In genomic region chr19:33905473-33905936, GRCh38 we compare ENCODE assay signal across 9 cellular contexts.
DNase-seq lines count a peak whose midpoint lies in the region; ATAC-seq, FAIRE-seq and TF ChIP-seq lines count a peak whose summit lies in the region.
"Had no signal": no experiment of that assay in that cellular context is flagged by ENCODE, and none has a peak within 500 bp of the region (broad histone marks: within the 10 kb centered on the region; RNA-seq: fewer than 3 reads in every experiment).

No MANE protein-coding gene starts in this region.

- peak overlapping the region; percentile 62; the same call in 1 of the 2 replicates for H3K4me2 ChIP-seq in GM12878 (ENCODE audit: control insufficient read depth, insufficient read depth)

- no peak for TF ChIP-seq RAD21 in GM12878 (IDR thresholded peaks at IDR 0.05; ENCODE audit: insufficient read depth, low read depth, low read length)

- no peak overlapping the region for H2AFZ ChIP-seq in GM12878 (ENCODE audit: control insufficient read depth, low read depth, low read length)

- no peaks in the 10 kb centered on the region for H4K20me1 ChIP-seq in GM12878 (ENCODE audit: control insufficient read depth, insufficient read depth)

- no peak overlapping the region for H3K27ac ChIP-seq in GM12878 (ENCODE audit: control insufficient read depth, insufficient read depth)
- peak overlapping the region; percentile 79 for H3K27ac ChIP-seq in skeletal muscle tissue (ENCODE audit: low read depth, low read length)

- FAIRE-seq in GM12878 (lab: Jason Lieb, UNC) (no peak), GM12892 (lab: Jason Lieb, UNC) (no peak)

- H3K36me3 ChIP-seq in HAP-1 (replicated peaks) (no peaks in the 10 kb centered on the region), GM12878 (ENCODE audit: control insufficient read depth in 2 of 2, insufficient read depth in 2 of 2, low read length in 1 of 2) (no peaks in the 10 kb centered on the region), skeletal muscle tissue (ENCODE audit: control insufficient read depth in 3 of 3, insufficient read depth in 3 of 3, low read length in 3 of 3) (no peaks in the 10 kb centered on the region)

- no peak for TF ChIP-seq CTCF in GM12878 (IDR thresholded peaks at IDR 0.05 in 2 of 3, conservative IDR thresholded peaks at IDR 0.05 in 1 of 3; ENCODE audit: control insufficient read depth in 2 of 3, extremely low read depth in 1 of 3, insufficient read depth in 1 of 3, low read depth in 3 of 3, low read length in 3 of 3)

- no peaks in the 10 kb centered on the region for H3K79me2 ChIP-seq in GM12878 (ENCODE audit: control insufficient read depth, insufficient read depth, low read length)

- peaks cover 14% of the 10 kb centered on the region for H3K4me1 ChIP-seq in HAP-1
- H3K4me1 ChIP-seq in GM12878 (ENCODE audit: control insufficient read depth, insufficient read depth, low read length): no peaks in the 10 kb centered on the region
- peaks cover 4 to 7% (median 7%) of the 10 kb centered on the region in 3 donors for H3K4me1 ChIP-seq in skeletal muscle tissue (ENCODE audit: control insufficient read depth in 3 of 3, insufficient read depth in 3 of 3, low read length in 3 of 3)

- DNase-seq in HAP-1 (ENCODE audit: low spot score in 2 of 2) (no peak), GM12878 (ENCODE audit: low read depth, low spot score) (no peak), iPS-NIHi7 (ENCODE audit: extremely low spot score) (peak; percentile 25), OCI-M2 (lab: John Stamatoyannopoulos, UW; ENCODE audit: unreplicated experiment) (no peak), GM12892 (ENCODE audit: insufficient read length) (no peak)
- no peak for DNase-seq in activated CD4-positive, alpha-beta T cell treated with anti-CD3 and anti-CD28 coated beads, Interleukin-2, amount 50 U/mL, for 4 hours
- DNase-seq: midbrain had no signal

- TF ChIP-seq EP300 in GM12878 (IDR thresholded peaks at IDR 0.05; ENCODE audit: borderline replicate concordance in 1 of 2, control insufficient read depth in 1 of 2, low read depth in 2 of 2, low read length in 2 of 2): no peak

- H3K27me3 ChIP-seq in HAP-1 (ENCODE audit: low read depth) (no peaks in the 10 kb centered on the region), GM12878 (replicated peaks in 1 of 2; ENCODE audit: control insufficient read depth in 2 of 2, insufficient read depth in 2 of 2, low read length in 1 of 2) (peaks cover 3 to 9% of the 10 kb centered on the region in 2 experiments), skeletal muscle tissue (ENCODE audit: control insufficient read depth in 3 of 3, insufficient read depth in 3 of 3, low read length in 3 of 3) (peaks cover 13 to 18% (median 13%) of the 10 kb centered on the region in 3 donors)

- POLR2A ChIA-PET in GM12878 (lab: Charles Lee): no interaction called here

- CTCF ChIA-PET in GM12878 (lab: Yijun Ruan, JAX): no interaction called here

- 36% methylated on average over 24 of the region's 26 CpGs for WGBS in GM12878 (ENCODE audit: insufficient coverage, insufficient replicate concordance, low lambda C conversion rate, missing lambda C conversion rate)

- SMC1A ChIA-PET in GM12878 (lab: Charles Lee; ENCODE audit: uncharacterized antibody, unreplicated experiment): no interaction called here

- TF ChIP-seq POLR2A in GM12878 (IDR thresholded peaks at IDR 0.05; ENCODE audit: low read depth, low read length) (no peak), GM12892 (IDR thresholded peaks at IDR 0.05; ENCODE audit: low read depth, low read length) (no peak)

- in situ Hi-C loops in HAP-1 (cut with MboI; ENCODE audit: low sequenced_read_pairs) (no loop called here), GM12878 (cut with MboI) (no loop called here)

- BruUV-seq in GM12878 (replicated peaks; lab: Mats Ljungman, UMichigan): no TSS peak

- H3K9me3 ChIP-seq in HAP-1 (no peaks in the 10 kb centered on the region), GM12878 (replicated peaks; ENCODE audit: control insufficient read depth, insufficient read depth, low read length) (no peaks in the 10 kb centered on the region; the same call in 2 of the 3 replicates), skeletal muscle tissue (ENCODE audit: control insufficient read depth in 3 of 3, low read length in 3 of 3) (no peaks in the 10 kb centered on the region)

- ATAC-seq in GM12878 (no peak), HG03196 (IDR thresholded peaks at IDR 0.05; ENCODE audit: unreplicated experiment) (no peak)

- RAD21 ChIA-PET in GM12878 (lab: Charles Lee; ENCODE audit: unreplicated experiment): no interaction called here

- H3K4me3 ChIP-seq in HAP-1 (peak overlapping the region; percentile 26), GM12878 (no peak overlapping the region), skeletal muscle tissue (ENCODE audit: low read length in 3 of 3) (peak overlapping the region; percentile 22 to 67 (median 62))

- no peak overlapping the region for H3K9ac ChIP-seq in GM12878 (ENCODE audit: control insufficient read depth, insufficient read depth, low read length)
- H3K9ac ChIP-seq in skeletal muscle tissue (ENCODE audit: low read depth in 1 of 3, low read length in 3 of 3): peak overlapping the region; percentile 43 to 73 (median 67)

- intact Hi-C loops in GM12878 (cut with micrococcal nuclease; ENCODE audit: unreplicated experiment): no loop called here

TF ChIP-seq in GM12878, 131 proteins besides CTCF, POLR2A, EP300 and RAD21 (continues in another document):
- no peak for TF ChIP-seq ATF3 (IDR thresholded peaks at IDR 0.05; ENCODE audit: borderline replicate concordance, extremely low read depth, low read depth, low read length)
- TF ChIP-seq JUND (IDR thresholded peaks at IDR 0.05; ENCODE audit: low read depth, low read length): no peak
- TF ChIP-seq HDAC2 (IDR thresholded peaks at IDR 0.05): no peak
- TF ChIP-seq ZNF274 (IDR thresholded peaks at IDR 0.05; ENCODE audit: insufficient read depth, insufficient read length): no peak
- TF ChIP-seq TBL1XR1 (IDR thresholded peaks at IDR 0.05; ENCODE audit: low read depth, low read length): no peak
- TF ChIP-seq NRF1 (conservative IDR thresholded peaks at IDR 0.05; ENCODE audit: low read depth, low read length): no peak
- no peak for TF ChIP-seq POLR2AphosphoS5 (IDR thresholded peaks at IDR 0.05; ENCODE audit: low read length)
- TF ChIP-seq STAT1 (conservative IDR thresholded peaks at IDR 0.05): no peak
- TF ChIP-seq CBX3 (IDR thresholded peaks at IDR 0.05; ENCODE audit: borderline replicate concordance, low read depth): no peak
- no peak for TF ChIP-seq IRF3 (IDR thresholded peaks at IDR 0.05)
- TF ChIP-seq ELK1 (IDR thresholded peaks at IDR 0.05; ENCODE audit: low read depth, low read length): no peak
- TF ChIP-seq IKZF1 (conservative IDR thresholded peaks at IDR 0.05): no peak
- no peak for TF ChIP-seq SMAD1 (IDR thresholded peaks at IDR 0.05; ENCODE audit: low read depth, partially characterized antibody)
- no peak for TF ChIP-seq CHD1 (IDR thresholded peaks at IDR 0.05; ENCODE audit: low read depth, low read length)
- no peak for TF ChIP-seq ATF2 (IDR thresholded peaks at IDR 0.05; ENCODE audit: low read length)
- no peak for TF ChIP-seq NR2C1 (IDR thresholded peaks at IDR 0.05)
- TF ChIP-seq USF2 (IDR thresholded peaks at IDR 0.05; ENCODE audit: borderline replicate concordance, low read depth, low read length): no peak
- TF ChIP-seq IKZF2 (IDR thresholded peaks at IDR 0.05): no peak
